Comparison of ENCODE assay signal across 17 cellular contexts in genomic region chr17:20268700-20269475, GRCh38.
"Had no signal": no experiment of that assay in that cellular context is flagged by ENCODE, and none has a peak within 500 bp of the region (broad histone marks: within the 10 kb centered on the region; RNA-seq: fewer than 3 reads in every experiment).

No MANE protein-coding gene starts in this region.

- H3K27me3 Mint-ChIP-seq: activated CD4-positive, alpha-beta memory T cell treated with anti-CD3 and anti-CD28 coated beads for 36 hours; activated CD4-positive, alpha-beta T cell treated with anti-CD3 and anti-CD28 coated beads for 36 hours; activated naive CD8-positive, alpha-beta T cell treated with anti-CD3 and anti-CD28 coated beads, Interleukin-2, amount 50 U/mL, for 24 hours; stimulated activated naive CD8-positive, alpha-beta T cell treated with anti-CD3 and anti-CD28 coated beads, Interleukin-15, amount 100 ng/mL, for 72 hours had no signal

- ATAC-seq: activated CD4-positive, alpha-beta T cell treated with anti-CD3 and anti-CD28 coated beads for 36 hours; activated naive CD8-positive, alpha-beta T cell treated with anti-CD3 and anti-CD28 coated beads, Interleukin-2, amount 50 U/mL, for 24 hours; activated T-cell treated with anti-CD3 and anti-CD28 coated beads, Interleukin-2, amount 50 U/mL, for 72 hours; left lobe of liver; mucosa of descending colon; natural killer cell; sciatic nerve; stimulated activated naive CD8-positive, alpha-beta T cell treated with anti-CD3 and anti-CD28 coated beads, Interleukin-15, amount 100 ng/mL, for 72 hours had no signal

- H3K27me3 ChIP-seq: cardiac muscle cell, esophagus squamous epithelium had no signal

- H3K4me3 ChIP-seq: cardiac muscle cell, esophagus squamous epithelium, mucosa of descending colon had no signal

- H3K4me3 Mint-ChIP-seq: activated CD4-positive, alpha-beta memory T cell treated with anti-CD3 and anti-CD28 coated beads for 36 hours; activated CD4-positive, alpha-beta T cell treated with anti-CD3 and anti-CD28 coated beads for 36 hours; activated naive CD8-positive, alpha-beta T cell treated with anti-CD3 and anti-CD28 coated beads, Interleukin-2, amount 50 U/mL, for 24 hours; activated T-cell treated with anti-CD3 and anti-CD28 coated beads, Interleukin-2, amount 50 U/mL, for 72 hours; natural killer cell; stimulated activated naive CD8-positive, alpha-beta T cell treated with anti-CD3 and anti-CD28 coated beads, Interleukin-15, amount 100 ng/mL, for 72 hours had no signal

- H3K9me3 Mint-ChIP-seq: activated CD4-positive, alpha-beta memory T cell treated with anti-CD3 and anti-CD28 coated beads for 36 hours; activated naive CD8-positive, alpha-beta T cell treated with anti-CD3 and anti-CD28 coated beads, Interleukin-2, amount 50 U/mL, for 24 hours; activated T-cell treated with anti-CD3 and anti-CD28 coated beads, Interleukin-2, amount 50 U/mL, for 72 hours; natural killer cell had no signal

- H3K36me3 ChIP-seq: cardiac muscle cell, esophagus squamous epithelium had no signal

- FAIRE-seq: astrocyte, keratinocyte had no signal

- DNase-seq: activated CD4-positive, alpha-beta memory T cell treated with anti-CD3 and anti-CD28 coated beads for 36 hours; activated CD4-positive, alpha-beta T cell treated with anti-CD3 and anti-CD28 coated beads for 36 hours; activated gamma-delta T cell treated with Interleukin-2 at 50 U/mL for 16 hours; activated naive CD8-positive, alpha-beta T cell treated with anti-CD3 and anti-CD28 coated beads, Interleukin-2, amount 50 U/mL, for 24 hours; activated T-cell treated with anti-CD3 and anti-CD28 coated beads, Interleukin-2, amount 50 U/mL, for 72 hours; esophagus squamous epithelium; mammary epithelial cell; mucosa of descending colon; natural killer cell; SK-N-SH; stimulated activated naive CD8-positive, alpha-beta T cell treated with anti-CD3 and anti-CD28 coated beads, Interleukin-15, amount 100 ng/mL, for 72 hours; T-helper 1 cell had no signal

- H3K36me3 Mint-ChIP-seq: activated CD4-positive, alpha-beta memory T cell treated with anti-CD3 and anti-CD28 coated beads for 36 hours; natural killer cell had no signal

- H3K9me3 ChIP-seq: esophagus squamous epithelium, mucosa of descending colon, SK-N-SH had no signal

- H3K27ac Mint-ChIP-seq: activated naive CD8-positive, alpha-beta T cell treated with anti-CD3 and anti-CD28 coated beads, Interleukin-2, amount 50 U/mL, for 24 hours; activated T-cell treated with anti-CD3 and anti-CD28 coated beads, Interleukin-2, amount 50 U/mL, for 72 hours; natural killer cell; stimulated activated naive CD8-positive, alpha-beta T cell treated with anti-CD3 and anti-CD28 coated beads, Interleukin-15, amount 100 ng/mL, for 72 hours had no signal

- H3K27ac ChIP-seq: cardiac muscle cell, esophagus squamous epithelium had no signal
